In genomic region chr14:61064210-61064609, GRCh38 we compare ENCODE assay signal across 19 cellular contexts.
DNase-seq lines count a peak whose midpoint lies in the region; ATAC-seq, FAIRE-seq and TF ChIP-seq lines count a peak whose summit lies in the region.
"Had no signal": no experiment of that assay in that cellular context is flagged by ENCODE, and none has a peak within 500 bp of the region (broad histone marks: within the 10 kb centered on the region; RNA-seq: fewer than 3 reads in every experiment).

No MANE protein-coding gene starts in this region.

- no peaks in the 10 kb centered on the region for H3K9me3 ChIP-seq in HepG2 (ENCODE audit: low read length)
- no peaks in the 10 kb centered on the region for H3K9me3 ChIP-seq in right lobe of liver

- no peaks in the 10 kb centered on the region for H3K27me3 Mint-ChIP-seq in natural killer cell (ENCODE audit: low read depth in 2 of 2)

- WGBS in HepG2 (ENCODE audit: low lambda C conversion rate) = 100% methylated on average over 2 of the region's 2 CpGs
- WGBS in right lobe of liver (ENCODE audit: insufficient coverage, low coverage, low lambda C conversion rate, missing lambda C conversion rate) = 94% methylated on average over 2 of the region's 2 CpGs

- H3K4me3 ChIP-seq in HepG2 (replicated peaks in 1 of 3; ENCODE audit: insufficient read depth in 1 of 3, low read depth in 2 of 3, low read length in 3 of 3) = no peak overlapping the region
- no peak overlapping the region for H3K4me3 ChIP-seq in right lobe of liver
- H3K4me3 ChIP-seq: lung, neural progenitor cell had no signal

- no peak overlapping the region for H3K27ac ChIP-seq in HepG2 (ENCODE audit: extremely low read length, insufficient read depth, low read length)
- H3K27ac ChIP-seq in right lobe of liver = no peak overlapping the region
- H3K27ac ChIP-seq: neural progenitor cell had no signal

- no peak for FAIRE-seq in HepG2 (lab: Jason Lieb, UNC)
- FAIRE-seq in frontal cortex (lab: Jason Lieb, UNC) = no peak
- FAIRE-seq: endometrium had no signal

- H3K4me1 ChIP-seq in HepG2 (ENCODE audit: insufficient read depth, low read length) = no peaks in the 10 kb centered on the region
- H3K4me1 ChIP-seq in right lobe of liver = no peaks in the 10 kb centered on the region
- H3K4me1 ChIP-seq: neural progenitor cell had no signal

- H3K36me3 ChIP-seq in HepG2 (replicated peaks in 1 of 2; ENCODE audit: control insufficient read depth in 1 of 2, insufficient read depth in 2 of 2, low read length in 2 of 2) (no peaks in the 10 kb centered on the region), right lobe of liver (no peaks in the 10 kb centered on the region)
- H3K36me3 ChIP-seq: neural progenitor cell had no signal

- H3K9me3 Mint-ChIP-seq in natural killer cell = peaks cover 0 to 3% of the 10 kb centered on the region in 2 donors
- H3K9me3 Mint-ChIP-seq: activated T-cell treated with anti-CD3 and anti-CD28 coated beads, Interleukin-2, amount 50 U/mL, for 4 hours had no signal

- CTCF ChIA-PET in HepG2 (lab: Yijun Ruan, JAX; ENCODE audit: low intra/inter-chr PET ratio, low total read pairs) = no interaction called here

- no peak overlapping the region for H2AFZ ChIP-seq in HepG2 (ENCODE audit: low read length)
- H2AFZ ChIP-seq: neural progenitor cell had no signal

- intact Hi-C loops in HepG2 (cut with micrococcal nuclease; ENCODE audit: unreplicated experiment) = no loop called here
- intact Hi-C loops in right lobe of liver (cut with DNase I) = no loop called here
- intact Hi-C loops in natural killer cell (cut with micrococcal nuclease) = no loop called here

- H4K20me1 ChIP-seq in HepG2 (ENCODE audit: insufficient read depth, low read length) = no peaks in the 10 kb centered on the region

- H3K4me1 Mint-ChIP-seq in natural killer cell = no peaks in the 10 kb centered on the region
- H3K4me1 Mint-ChIP-seq: neural progenitor cell had no signal

- H3K27ac Mint-ChIP-seq in natural killer cell = no peak overlapping the region
- H3K27ac Mint-ChIP-seq: neural progenitor cell had no signal

- no peaks in the 10 kb centered on the region for H3K36me3 Mint-ChIP-seq in natural killer cell

- in situ Hi-C loops in HepG2 (cut with HindIII; ENCODE audit: extremely low pct_ligation_motif_present, low pct_unique_long_range_greater_than_20kb) = no loop called here
- in situ Hi-C loops in SK-MEL-5 (cut with HindIII; ENCODE audit: low pct_unique_long_range_greater_than_20kb, low sequenced_read_pairs) = no loop called here

- no peak overlapping the region for H3K9ac ChIP-seq in HepG2 (ENCODE audit: insufficient read depth, low read depth, low read length)
- H3K9ac ChIP-seq: neural progenitor cell had no signal

- ATAC-seq in HepG2 (no peak), right lobe of liver (no peak), natural killer cell (no peak)
- ATAC-seq: activated T-cell treated with anti-CD3 and anti-CD28 coated beads, Interleukin-2, amount 50 U/mL, for 4 hours had no signal

- no TSS peak for BruUV-seq in HepG2 (replicated peaks; lab: Mats Ljungman, UMichigan)

- TF ChIP-seq POLR2A in HepG2 (IDR thresholded peaks at IDR 0.05; ENCODE audit: insufficient read depth in 1 of 2, low read depth in 2 of 2, low read length in 2 of 2) (no peak), right lobe of liver (IDR thresholded peaks at IDR 0.05) (no peak)

- TF ChIP-seq CTCF in HepG2 (CRISPR knock-in tag; IDR thresholded peaks at IDR 0.05) (no peak), right lobe of liver (IDR thresholded peaks at IDR 0.05) (no peak), natural killer cell (IDR thresholded peaks at IDR 0.05) (no peak)

- no peak overlapping the region for H3K4me2 ChIP-seq in HepG2 (ENCODE audit: low read depth, low read length)
- H3K4me2 ChIP-seq: neural progenitor cell had no signal

- H3K27me3 ChIP-seq in HepG2 (ENCODE audit: control insufficient read depth in 1 of 2, insufficient read depth in 2 of 2, low read length in 2 of 2) = no peaks in the 10 kb centered on the region
- H3K27me3 ChIP-seq in right lobe of liver = no peaks in the 10 kb centered on the region
- H3K27me3 ChIP-seq: neural progenitor cell had no signal

- POLR2A ChIA-PET in HepG2 (lab: Yijun Ruan, JAX) = no interaction called here

- no peak for TF ChIP-seq EP300 in HepG2 (IDR thresholded peaks at IDR 0.05; ENCODE audit: low read depth in 2 of 2, low read length in 2 of 2)
- TF ChIP-seq EP300 in HepG2 (CRISPR knock-in tag; IDR thresholded peaks at IDR 0.05; ENCODE audit: borderline replicate concordance) = no peak

- no peaks in the 10 kb centered on the region for H3K79me2 ChIP-seq in HepG2 (ENCODE audit: insufficient read depth, low read length)

- TF ChIP-seq RAD21 in HepG2 (CRISPR knock-in tag; IDR thresholded peaks at IDR 0.05) = no peak

- H3K4me3 Mint-ChIP-seq in natural killer cell = no peak overlapping the region
- H3K4me3 Mint-ChIP-seq: activated T-cell treated with anti-CD3 and anti-CD28 coated beads, Interleukin-2, amount 50 U/mL, for 4 hours; neural progenitor cell had no signal

- DNase-seq in HepG2 (ENCODE audit: low spot score) = no peak
- no peak for DNase-seq in right lobe of liver
- DNase-seq in NCI-H2171 (lab: John Stamatoyannopoulos, UW) = peak; percentile 71
- peak; percentile 10 for DNase-seq in SK-MEL-5 (ENCODE audit: low read depth, low spot score)
- no peak for DNase-seq in stimulated activated CD4-positive, alpha-beta T cell treated with anti-CD3 and anti-CD28 coated beads, Interleukin-4, amount 100 ng/mL, for 24 hours
- DNase-seq in frontal cortex (ENCODE audit: low spot score in 2 of 2) = no peak
- DNase-seq in foreskin melanocyte = no peak
- DNase-seq in natural killer cell = no peak
- DNase-seq: ACHN; activated CD4-positive, alpha-beta T cell treated with anti-CD3 and anti-CD28 coated beads for 4 hours; activated T-cell treated with anti-CD3 and anti-CD28 coated beads, Interleukin-2, amount 50 U/mL, for 4 hours; central memory CD4-positive, alpha-beta T cell; MM.1S; NCI-H446 treated with DMSO at 0.1 percent for 48 hours; retina; stimulated activated CD4-positive, alpha-beta T cell treated with anti-CD3 and anti-CD28 coated beads, Interleukin-1b, Interleukin-23, amount 100 ng/mL, for 48 hours had no signal

TF ChIP-seq in HepG2, 621 proteins besides CTCF, POLR2A, EP300 and RAD21:
- TF ChIP-seq STAG1 (CRISPR knock-in tag; IDR thresholded peaks at IDR 0.05) = peak; percentile 40
- TF ChIP-seq, protein P1, sequence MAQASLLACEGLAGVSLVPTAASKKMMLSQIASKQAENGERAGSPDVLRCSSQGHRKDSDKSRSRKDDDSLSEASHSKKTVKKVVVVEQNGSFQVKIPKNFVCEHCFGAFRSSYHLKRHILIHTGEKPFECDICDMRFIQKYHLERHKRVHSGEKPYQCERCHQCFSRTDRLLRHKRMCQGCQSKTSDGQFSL (CRISPR knock-in tag; IDR thresholded peaks at IDR 0.05) = no peak
TF ChIP-seq in HepG2: peak in this region for 1.

Comparison
In these comparisons a context has a peak if more than half of its experiments do, and no peak if none do; other contexts are left out.
1. DNase-seq: peak in NCI-H2171 (single experiment) and SK-MEL-5 (single experiment); none in HepG2 (single experiment), right lobe of liver (0 of 3), stimulated activated CD4-positive, alpha-beta T cell treated with anti-CD3 and anti-CD28 coated beads, Interleukin-4, amount 100 ng/mL, for 24 hours (single experiment), frontal cortex (0 of 2), foreskin melanocyte (single experiment) and natural killer cell (single experiment).